Comparison of ENCODE assay signal across 1 cellular context in the genomic region with DNA sequence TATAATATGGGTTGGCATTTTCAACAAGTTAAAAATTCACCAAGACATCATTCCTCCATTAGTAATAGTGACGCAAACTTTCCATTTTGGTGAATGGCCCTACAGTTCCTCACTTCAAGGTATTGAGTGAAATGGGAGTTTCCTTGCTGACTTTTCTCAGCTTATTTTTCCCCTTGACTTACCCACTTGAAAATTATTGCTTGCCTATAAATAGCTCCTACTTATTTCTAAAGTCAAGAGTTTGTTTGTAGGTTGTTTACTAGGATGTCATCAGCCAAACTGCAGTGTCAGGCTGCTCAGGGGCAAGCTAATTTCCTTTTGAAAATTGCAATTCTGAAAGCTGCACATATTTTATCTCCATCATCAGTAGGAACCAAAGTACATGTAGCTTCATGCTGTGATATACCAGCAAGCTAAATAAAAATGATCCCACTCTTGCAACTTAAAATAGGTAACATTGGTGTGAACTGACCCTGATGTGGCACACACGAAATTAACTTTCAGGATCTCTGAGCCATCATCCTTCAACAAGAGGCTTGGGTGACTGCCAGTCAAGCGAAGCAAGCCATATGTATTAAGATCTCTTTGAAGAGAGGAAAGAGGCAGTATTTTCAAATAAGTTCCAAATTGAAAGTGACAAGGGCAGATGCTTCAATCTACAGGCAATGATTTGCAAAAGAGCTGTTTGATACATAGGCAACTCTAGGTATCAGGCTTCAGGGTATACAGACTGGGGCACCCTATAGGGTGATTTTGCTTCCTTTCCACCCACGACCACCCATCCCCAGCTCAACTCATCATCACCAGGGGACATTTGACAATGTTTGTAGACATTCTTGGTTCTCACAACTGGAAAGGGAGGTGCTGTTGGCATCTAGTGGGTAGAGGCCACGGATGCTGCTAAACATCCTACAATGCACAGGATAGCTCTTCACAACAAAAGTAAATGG.
TF ChIP-seq lines count a peak whose summit lies in the region.

No MANE protein-coding gene starts in this region.

TF ChIP-seq in GM12878, 131 proteins besides CTCF, POLR2A, EP300 and RAD21 (continued from another document):
- TF ChIP-seq GABPA (IDR thresholded peaks at IDR 0.05; ENCODE audit: low read depth) (no peak), SMAD5 (IDR thresholded peaks at IDR 0.05; ENCODE audit: low read depth) (no peak), SPI1 (IDR thresholded peaks at IDR 0.05; ENCODE audit: borderline replicate concordance, insufficient read depth, low read depth, low read length) (no peak), BHLHE40 (IDR thresholded peaks at IDR 0.05; ENCODE audit: borderline replicate concordance in 1 of 2, low read depth in 2 of 2, low read length in 1 of 2) (peak in 1 of 2 experiments; percentile 8; a peak in 1 of 4 replicates), HDAC2 (IDR thresholded peaks at IDR 0.05) (no peak), ATF7 (IDR thresholded peaks at IDR 0.05; ENCODE audit: low read depth) (peak; percentile 90), RAD51 (IDR thresholded peaks at IDR 0.05) (no peak), IKZF2 (IDR thresholded peaks at IDR 0.05) (peak; percentile 64 to 78; a peak in 2 of 4 replicates), HDAC6 (IDR thresholded peaks at IDR 0.05; ENCODE audit: unreplicated experiment) (no peak), GATAD2B (conservative IDR thresholded peaks at IDR 0.05; ENCODE audit: low read depth) (no peak), SREBF1 (IDR thresholded peaks at IDR 0.05; ENCODE audit: low read length) (no peak), NBN (IDR thresholded peaks at IDR 0.05) (peak; percentile 38; the same call in 1 of the 2 replicates), NFXL1 (IDR thresholded peaks at IDR 0.05; ENCODE audit: borderline replicate concordance) (no peak), SMAD1 (IDR thresholded peaks at IDR 0.05; ENCODE audit: low read depth, partially characterized antibody) (no peak), TBL1XR1 (IDR thresholded peaks at IDR 0.05; ENCODE audit: low read depth, low read length) (no peak), DPF2 (IDR thresholded peaks at IDR 0.05) (peak; percentile 61; the same call in 1 of the 2 replicates)
- TF ChIP-seq, protein P1, sequence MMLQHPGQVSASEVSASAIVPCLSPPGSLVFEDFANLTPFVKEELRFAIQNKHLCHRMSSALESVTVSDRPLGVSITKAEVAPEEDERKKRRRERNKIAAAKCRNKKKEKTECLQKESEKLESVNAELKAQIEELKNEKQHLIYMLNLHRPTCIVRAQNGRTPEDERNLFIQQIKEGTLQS (IDR thresholded peaks at IDR 0.05; ENCODE audit: borderline replicate concordance, extremely low read depth, low read depth, low read length) = no peak
- TF ChIP-seq, protein P2, sequence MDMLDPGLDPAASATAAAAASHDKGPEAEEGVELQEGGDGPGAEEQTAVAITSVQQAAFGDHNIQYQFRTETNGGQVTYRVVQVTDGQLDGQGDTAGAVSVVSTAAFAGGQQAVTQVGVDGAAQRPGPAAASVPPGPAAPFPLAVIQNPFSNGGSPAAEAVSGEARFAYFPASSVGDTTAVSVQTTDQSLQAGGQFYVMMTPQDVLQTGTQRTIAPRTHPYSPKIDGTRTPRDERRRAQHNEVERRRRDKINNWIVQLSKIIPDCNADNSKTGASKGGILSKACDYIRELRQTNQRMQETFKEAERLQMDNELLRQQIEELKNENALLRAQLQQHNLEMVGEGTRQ (IDR thresholded peaks at IDR 0.05; ENCODE audit: borderline replicate concordance, low read depth, low read length) = no peak
- TF ChIP-seq, protein P3, sequence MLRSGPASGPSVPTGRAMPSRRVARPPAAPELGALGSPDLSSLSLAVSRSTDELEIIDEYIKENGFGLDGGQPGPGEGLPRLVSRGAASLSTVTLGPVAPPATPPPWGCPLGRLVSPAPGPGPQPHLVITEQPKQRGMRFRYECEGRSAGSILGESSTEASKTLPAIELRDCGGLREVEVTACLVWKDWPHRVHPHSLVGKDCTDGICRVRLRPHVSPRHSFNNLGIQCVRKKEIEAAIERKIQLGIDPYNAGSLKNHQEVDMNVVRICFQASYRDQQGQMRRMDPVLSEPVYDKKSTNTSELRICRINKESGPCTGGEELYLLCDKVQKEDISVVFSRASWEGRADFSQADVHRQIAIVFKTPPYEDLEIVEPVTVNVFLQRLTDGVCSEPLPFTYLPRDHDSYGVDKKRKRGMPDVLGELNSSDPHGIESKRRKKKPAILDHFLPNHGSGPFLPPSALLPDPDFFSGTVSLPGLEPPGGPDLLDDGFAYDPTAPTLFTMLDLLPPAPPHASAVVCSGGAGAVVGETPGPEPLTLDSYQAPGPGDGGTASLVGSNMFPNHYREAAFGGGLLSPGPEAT (IDR thresholded peaks at IDR 0.05; ENCODE audit: low read depth) = peak; percentile 78; the same call in 1 of the 2 replicates
- TF ChIP-seq, protein P4, sequence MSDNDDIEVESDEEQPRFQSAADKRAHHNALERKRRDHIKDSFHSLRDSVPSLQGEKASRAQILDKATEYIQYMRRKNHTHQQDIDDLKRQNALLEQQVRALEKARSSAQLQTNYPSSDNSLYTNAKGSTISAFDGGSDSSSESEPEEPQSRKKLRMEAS (IDR thresholded peaks at IDR 0.05; ENCODE audit: low read depth, low read length) = no peak
- TF ChIP-seq, protein P5, sequence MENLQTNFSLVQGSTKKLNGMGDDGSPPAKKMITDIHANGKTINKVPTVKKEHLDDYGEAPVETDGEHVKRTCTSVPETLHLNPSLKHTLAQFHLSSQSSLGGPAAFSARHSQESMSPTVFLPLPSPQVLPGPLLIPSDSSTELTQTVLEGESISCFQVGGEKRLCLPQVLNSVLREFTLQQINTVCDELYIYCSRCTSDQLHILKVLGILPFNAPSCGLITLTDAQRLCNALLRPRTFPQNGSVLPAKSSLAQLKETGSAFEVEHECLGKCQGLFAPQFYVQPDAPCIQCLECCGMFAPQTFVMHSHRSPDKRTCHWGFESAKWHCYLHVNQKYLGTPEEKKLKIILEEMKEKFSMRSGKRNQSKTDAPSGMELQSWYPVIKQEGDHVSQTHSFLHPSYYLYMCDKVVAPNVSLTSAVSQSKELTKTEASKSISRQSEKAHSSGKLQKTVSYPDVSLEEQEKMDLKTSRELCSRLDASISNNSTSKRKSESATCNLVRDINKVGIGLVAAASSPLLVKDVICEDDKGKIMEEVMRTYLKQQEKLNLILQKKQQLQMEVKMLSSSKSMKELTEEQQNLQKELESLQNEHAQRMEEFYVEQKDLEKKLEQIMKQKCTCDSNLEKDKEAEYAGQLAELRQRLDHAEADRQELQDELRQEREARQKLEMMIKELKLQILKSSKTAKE (IDR thresholded peaks at IDR 0.05; ENCODE audit: low read depth, poor library complexity, severe bottlenecking) = peak; percentile 71
TF ChIP-seq in GM12878: peak in this region for 19.
